9 cellular contexts compared by ENCODE assay signal in the genomic region with DNA sequence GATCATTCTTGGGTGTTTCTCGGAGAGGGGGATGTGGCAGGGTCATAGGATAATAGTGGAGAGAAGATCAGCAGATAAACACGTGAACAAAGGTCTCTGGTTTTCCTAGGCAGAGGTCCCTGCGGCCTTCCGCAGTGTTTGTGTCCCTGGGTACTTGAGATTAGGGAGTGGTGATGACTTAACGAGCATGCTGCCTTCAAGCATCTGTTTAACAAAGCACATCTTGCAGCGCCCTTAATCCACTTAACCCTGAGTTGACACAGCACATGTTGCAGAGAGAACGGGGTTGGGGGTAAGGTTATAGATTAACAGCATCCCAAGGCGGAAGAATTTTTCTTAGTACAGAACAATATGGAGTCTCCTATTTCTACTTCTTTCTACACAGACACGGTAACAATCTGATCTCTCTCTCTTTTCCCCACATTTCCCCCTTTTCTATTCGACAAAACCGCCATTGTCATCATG. TPM values are rescaled to one million over a fixed set of nuclear protein-coding genes. Genes with fewer than 3 reads are reported as not detected.
DNase-seq lines count a peak whose midpoint lies in the region; ATAC-seq, FAIRE-seq and TF ChIP-seq lines count a peak whose summit lies in the region.
"Not testable (repeated sequence)": the region's sequence is repeated elsewhere in the genome, so short reads cannot be mapped to it uniquely, and the experiment has no call there.
"Had no signal": no experiment of that assay in that cellular context is flagged by ENCODE, and none has a peak within 500 bp of the region (broad histone marks: within the 10 kb centered on the region; RNA-seq: fewer than 3 reads in every experiment).

No MANE protein-coding gene starts in this region.

- ATAC-seq in GM12878; naive thymus-derived CD4-positive, alpha-beta T cell: not testable (repeated sequence)

- H3K9me2 ChIP-seq in OCI-LY1 (ENCODE audit: low read depth, low read length): not testable (repeated sequence)

- peak overlapping the region; percentile 58 for H3K4me2 ChIP-seq in OCI-LY1 (ENCODE audit: low read length)
- peak overlapping the region; percentile 20; the same call in 1 of the 2 replicates for H3K4me2 ChIP-seq in GM12878 (ENCODE audit: control insufficient read depth, insufficient read depth)
- peak overlapping the region; percentile 94 for H3K4me2 ChIP-seq in smooth muscle cell

- TF ChIP-seq POLR2A in GM12878 (IDR thresholded peaks at IDR 0.05; ENCODE audit: low read depth, low read length): not testable (repeated sequence)

- intact Hi-C loops in GM12878 (cut with micrococcal nuclease; ENCODE audit: unreplicated experiment); naive thymus-derived CD4-positive, alpha-beta T cell (cut with micrococcal nuclease): not testable (repeated sequence)

- peak overlapping the region in 8 of 10 donors; percentile 5 to 61 (median 44) for H3K4me3 Mint-ChIP-seq in naive thymus-derived CD4-positive, alpha-beta T cell

- not testable (repeated sequence) for FAIRE-seq in GM12878 (lab: Jason Lieb, UNC)

- not testable (repeated sequence) for BruUV-seq in GM12878 (replicated peaks; lab: Mats Ljungman, UMichigan)

- H3F3A ChIP-seq in OCI-LY1 (ENCODE audit: insufficient read depth, low read length); smooth muscle cell (ENCODE audit: low read depth): not testable (repeated sequence)

- not testable (repeated sequence) for H3K27ac ChIP-seq in ACC112 (ENCODE audit: low read depth, low read length); OCI-LY1 (ENCODE audit: low read depth, low read length, poor library complexity, severe bottlenecking); GM12878 (ENCODE audit: control insufficient read depth, insufficient read depth); naive thymus-derived CD4-positive, alpha-beta T cell (ENCODE audit: low read depth, low read length); smooth muscle cell (ENCODE audit: low read depth)

- H3K79me2 ChIP-seq in ACC112 (ENCODE audit: control insufficient read depth, insufficient read depth, low read length, unreplicated experiment); OCI-LY1 (ENCODE audit: insufficient read depth, low read length); GM12878 (ENCODE audit: control insufficient read depth, insufficient read depth, low read length); smooth muscle cell (ENCODE audit: low read depth): not testable (repeated sequence)

- H3K4me1 ChIP-seq in ACC112 (ENCODE audit: control insufficient read depth, insufficient read depth, low read length, unreplicated experiment); GM12878 (ENCODE audit: control insufficient read depth, insufficient read depth, low read length); smooth muscle cell (ENCODE audit: low read depth): not testable (repeated sequence)
- H3K4me1 ChIP-seq in OCI-LY1 (ENCODE audit: insufficient read depth, low read length, severe bottlenecking): peaks cover 12% of the 10 kb centered on the region
- peaks cover 0 to 10% of the 10 kb centered on the region in 2 donors for H3K4me1 ChIP-seq in naive thymus-derived CD4-positive, alpha-beta T cell (ENCODE audit: control insufficient read depth in 2 of 2, insufficient read depth in 2 of 2, low read length in 2 of 2)

- TF ChIP-seq CTCF in OCI-LY1 (IDR thresholded peaks at IDR 0.05; ENCODE audit: low read length); GM12878 (IDR thresholded peaks at IDR 0.05 in 2 of 3, conservative IDR thresholded peaks at IDR 0.05 in 1 of 3; ENCODE audit: control insufficient read depth in 2 of 3, extremely low read depth in 1 of 3, insufficient read depth in 1 of 3, low read depth in 3 of 3, low read length in 3 of 3); epithelial cell of proximal tubule (conservative IDR thresholded peaks at IDR 0.05; ENCODE audit: low read depth, low read length); smooth muscle cell (IDR thresholded peaks at IDR 0.05; ENCODE audit: borderline replicate concordance, insufficient read depth, poor library complexity, severe bottlenecking): not testable (repeated sequence)

- CTCF ChIA-PET in GM12878 (lab: Yijun Ruan, JAX); naive thymus-derived CD4-positive, alpha-beta T cell (lab: Charles Lee): not testable (repeated sequence)

- SMC1A ChIA-PET in GM12878 (lab: Charles Lee; ENCODE audit: uncharacterized antibody, unreplicated experiment): not testable (repeated sequence)

- WGBS in GM12878 (ENCODE audit: insufficient coverage, insufficient replicate concordance, low lambda C conversion rate, missing lambda C conversion rate): 82% methylated on average over 11 of the region's 11 CpGs
- 3% methylated on average over 11 of the region's 11 CpGs for WGBS in smooth muscle cell (ENCODE audit: low lambda C conversion rate)

- POLR2A ChIA-PET in GM12878 (lab: Charles Lee); naive thymus-derived CD4-positive, alpha-beta T cell (lab: Charles Lee): not testable (repeated sequence)

- H3K9me3 ChIP-seq in OCI-LY1 (ENCODE audit: low read length); GM12878 (replicated peaks; ENCODE audit: control insufficient read depth, insufficient read depth, low read length); naive thymus-derived CD4-positive, alpha-beta T cell (ENCODE audit: control insufficient read depth in 2 of 3, low read length in 3 of 3); smooth muscle cell (replicated peaks; ENCODE audit: low read depth): not testable (repeated sequence)

- H2AFZ ChIP-seq in ACC112 (ENCODE audit: low read length, unreplicated experiment) (peak overlapping the region; percentile 64), smooth muscle cell (ENCODE audit: low read depth) (peak overlapping the region; percentile 44)
- H2AFZ ChIP-seq in OCI-LY1 (ENCODE audit: low read length); GM12878 (ENCODE audit: control insufficient read depth, low read depth, low read length): not testable (repeated sequence)

- RAD21 ChIA-PET in GM12878 (lab: Charles Lee; ENCODE audit: unreplicated experiment): not testable (repeated sequence)

- H3K4me1 Mint-ChIP-seq in naive thymus-derived CD4-positive, alpha-beta T cell: not testable (repeated sequence)

- H3K9ac ChIP-seq in OCI-LY1 (ENCODE audit: low read length); GM12878 (ENCODE audit: control insufficient read depth, insufficient read depth, low read length): not testable (repeated sequence)
- H3K9ac ChIP-seq in smooth muscle cell (ENCODE audit: low read depth): peak overlapping the region; percentile 44

- peak overlapping the region; percentile 81 for H3K4me3 ChIP-seq in ACC112 (ENCODE audit: low read depth, low read length)
- H3K4me3 ChIP-seq in H7 (ENCODE audit: insufficient read depth, low read depth, low read length): peak overlapping the region; percentile 63
- H3K4me3 ChIP-seq in OCI-LY1 (ENCODE audit: low read depth, low read length, poor library complexity, severe bottlenecking): peak overlapping the region; percentile 47
- not testable (repeated sequence) for H3K4me3 ChIP-seq in GM12878; naive thymus-derived CD4-positive, alpha-beta T cell (ENCODE audit: low read length)
- peak overlapping the region; percentile 86 for H3K4me3 ChIP-seq in epithelial cell of proximal tubule (ENCODE audit: low read depth, low read length)
- H3K4me3 ChIP-seq in smooth muscle cell: peak overlapping the region; percentile 59

- not testable (repeated sequence) for H3K9me3 Mint-ChIP-seq in naive thymus-derived CD4-positive, alpha-beta T cell

- in situ Hi-C loops in GM12878 (cut with MboI): not testable (repeated sequence)

- not testable (repeated sequence) for DNase-seq in H7; GM12878 (ENCODE audit: low read depth, low spot score); epithelial cell of proximal tubule (ENCODE audit: low read depth); naive thymus-derived CD4-positive, alpha-beta T cell; smooth muscle cell (lab: John Stamatoyannopoulos, UW; ENCODE audit: unreplicated experiment)
- peak; percentile 32 for DNase-seq in iris pigment epithelial cell (ENCODE audit: low read depth)

- not testable (repeated sequence) for H3K27me3 ChIP-seq in ACC112 (ENCODE audit: insufficient read depth, low read length); H7 (ENCODE audit: control insufficient read depth, insufficient read depth, low read length); OCI-LY1 (ENCODE audit: insufficient read depth, low read length); GM12878 (replicated peaks in 1 of 2; ENCODE audit: control insufficient read depth in 2 of 2, insufficient read depth in 2 of 2, low read length in 1 of 2); naive thymus-derived CD4-positive, alpha-beta T cell (ENCODE audit: control insufficient read depth in 2 of 2, insufficient read depth in 2 of 2, low read length in 2 of 2); smooth muscle cell (ENCODE audit: low read depth)

- H4K20me1 ChIP-seq in OCI-LY1 (ENCODE audit: insufficient read depth, low read length); GM12878 (ENCODE audit: control insufficient read depth, insufficient read depth); smooth muscle cell (ENCODE audit: low read depth): not testable (repeated sequence)

- H3K27ac Mint-ChIP-seq in naive thymus-derived CD4-positive, alpha-beta T cell: not testable (repeated sequence)

- peaks cover 0 to 24% (median 14%) of the 10 kb centered on the region in 5 donors for H3K27me3 Mint-ChIP-seq in naive thymus-derived CD4-positive, alpha-beta T cell

- TF ChIP-seq EP300 in GM12878 (IDR thresholded peaks at IDR 0.05; ENCODE audit: borderline replicate concordance in 1 of 2, control insufficient read depth in 1 of 2, low read depth in 2 of 2, low read length in 2 of 2): not testable (repeated sequence)

- peaks cover 0 to 15% (median 6%) of the 10 kb centered on the region in 5 donors for H3K36me3 Mint-ChIP-seq in naive thymus-derived CD4-positive, alpha-beta T cell

- not testable (repeated sequence) for TF ChIP-seq RAD21 in GM12878 (IDR thresholded peaks at IDR 0.05; ENCODE audit: insufficient read depth, low read depth, low read length)

- H3K36me3 ChIP-seq in ACC112 (ENCODE audit: insufficient read depth, low read length); H7 (replicated peaks; ENCODE audit: control insufficient read depth, insufficient read depth, low read length); OCI-LY1 (ENCODE audit: insufficient read depth, low read length); GM12878 (ENCODE audit: control insufficient read depth in 2 of 2, insufficient read depth in 2 of 2, low read length in 1 of 2); naive thymus-derived CD4-positive, alpha-beta T cell (ENCODE audit: control insufficient read depth in 2 of 3, insufficient read depth in 3 of 3, low read length in 3 of 3); smooth muscle cell (ENCODE audit: low read depth): not testable (repeated sequence)

RNA-seq across cellular contexts. Expression of gene ANKDD1B, which starts 0.4 kb away (rescaled TPM):
- total RNA-seq in H7 (2014; rRNA removed; shearing (Covaris generic)): 0.03 and 0.37 TPM in 2 replicates
- 2.4 and 2.8 TPM in 2 replicates for total RNA-seq in GM12878 (2013; cell fraction: nucleolus; rRNA removed)
- total RNA-seq in GM12878 (2014; rRNA removed) (0.73 and 1.0 TPM in 2 replicates), GM12878 (2014; rRNA removed; fragmentation: Illumina TruSeq; extraction: Trizol) (0.83 and 0.98 TPM in 2 replicates), GM12878 (2021) (0.66 and 0.87 TPM in 2 replicates), epithelial cell of proximal tubule (0.07 and 1.3 TPM in 2 replicates), smooth muscle cell (0.18 and 0.31 TPM in 2 replicates)
- 0.21 TPM for polyA plus RNA-seq in GM12878 (2011; ENCODE audit: low read depth)
- polyA plus RNA-seq in GM12878 (2011; rRNA removed) (0.68 and 1.1 TPM in 2 replicates), GM12878 (2014; fragmentation: Illumina TruSeq; extraction: Trizol) (0.65 and 0.72 TPM in 2 replicates), GM12878 (2014; fragmentation: Nextera tagmentation; extraction: Ambion mirVana) (1 to 10 TPM; 1.4 to 2.4 TPM), GM12878 (2014; rRNA removed) (0.39 and 0.65 TPM in 2 replicates), GM12878 (2016; fragmentation: Nextera tagmentation; extraction: Ambion mirVana) (1 to 10 TPM in 1 of 2 experiments, under 1 TPM in 1; 0.34 to 1.0 TPM), smooth muscle cell (0.47 TPM in 1 of 2 replicates, not detected in the other)
- polyA plus RNA-seq in GM12878 (2011; cell fraction: cytosol; rRNA removed): 0.05 and 0.12 TPM in 2 replicates
- polyA plus RNA-seq in GM12878 (2011; cell fraction: nucleus; rRNA removed): 1.3 and 1.6 TPM in 2 replicates
- 0.52 and 0.70 TPM in 2 replicates for polyA plus RNA-seq in GM12878 (2012)
- polyA minus RNA-seq in GM12878 (2011; rRNA and poly(A)+ RNA removed): 0.29 and 1.3 TPM in 2 replicates
- not detected in 2 replicates for polyA minus RNA-seq in GM12878 (2011; cell fraction: cytosol; rRNA and poly(A)+ RNA removed)
- polyA minus RNA-seq in GM12878 (2011; cell fraction: nucleus; rRNA and poly(A)+ RNA removed): 0.97 and 2.9 TPM in 2 replicates
- under 1 TPM; 0.19 to 0.70 (median 0.41) TPM for total RNA-seq in naive thymus-derived CD4-positive, alpha-beta T cell
- under 1 TPM in 1 of 2 donors, not detected in 1; 0.12 TPM for polyA plus RNA-seq in naive thymus-derived CD4-positive, alpha-beta T cell
- total RNA-seq: activated naive CD8-positive, alpha-beta T cell treated with anti-CD3 and anti-CD28 coated beads for 36 hours had no signal

Comparison
In these comparisons a context has a peak if more than half of its experiments do, and no peak if none do; other contexts are left out.
1. H3K4me2 ChIP-seq: peak in every context shown above with its lines; median percentile 94 in smooth muscle cell; 58 in OCI-LY1; 20 in GM12878.